9 cellular contexts compared by ENCODE assay signal in the genomic region with DNA sequence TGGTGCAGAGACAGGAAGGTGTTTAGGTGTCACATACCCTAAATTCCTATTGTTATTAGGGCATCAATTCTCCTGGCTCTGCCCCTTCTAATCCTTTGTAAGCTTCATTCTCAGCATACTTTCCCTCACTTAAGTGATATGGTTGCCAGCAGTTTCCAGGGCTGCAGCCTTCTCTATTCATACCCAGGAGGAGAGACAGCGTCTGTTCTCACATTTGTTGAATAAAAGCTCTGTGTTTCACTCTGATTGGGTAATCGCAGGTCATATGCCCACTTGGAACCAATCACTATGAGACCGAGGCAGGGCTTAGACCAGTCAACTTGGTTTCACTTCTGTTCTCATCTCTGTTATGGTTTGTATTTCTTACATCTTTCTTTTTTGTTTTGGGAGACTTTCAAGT.
DNase-seq lines count a peak whose midpoint lies in the region; TF ChIP-seq lines count a peak whose summit lies in the region.
"Had no signal": no experiment of that assay in that cellular context is flagged by ENCODE, and none has a peak within 500 bp of the region (broad histone marks: within the 10 kb centered on the region; RNA-seq: fewer than 3 reads in every experiment).

No MANE protein-coding gene starts in this region.

- intact Hi-C loops in sigmoid colon (cut with DNase I) = no loop called here

- no peaks in the 10 kb centered on the region for H3K36me3 ChIP-seq in H7 (replicated peaks; ENCODE audit: control insufficient read depth, insufficient read depth, low read length)
- H3K36me3 ChIP-seq in sigmoid colon = no peaks in the 10 kb centered on the region

- WGBS in sigmoid colon, 2 donors = 52 to 64% methylated on average over 3 of the region's 3 CpGs

- H3K4me3 ChIP-seq in H7 (ENCODE audit: insufficient read depth, low read depth, low read length) (no peak overlapping the region), sigmoid colon (peak overlapping the region; percentile 18 to 37 (median 33))

- peak overlapping the region in 3 of 4 donors; percentile 20 to 47 (median 29) for H3K27ac ChIP-seq in sigmoid colon
- H3K27ac ChIP-seq: 22Rv1 had no signal

- no peak for TF ChIP-seq EP300 in sigmoid colon (IDR thresholded peaks at IDR 0.05)

- no peak for TF ChIP-seq CTCF in sigmoid colon (IDR thresholded peaks at IDR 0.05)

- H3K9me3 ChIP-seq in sigmoid colon = no peaks in the 10 kb centered on the region

- H3K27me3 ChIP-seq in H7 (ENCODE audit: control insufficient read depth, insufficient read depth, low read length) (no peaks in the 10 kb centered on the region), sigmoid colon (no peaks in the 10 kb centered on the region)

- H3K4me1 ChIP-seq in sigmoid colon = peaks cover 0 to 14% (median 6%) of the 10 kb centered on the region in 4 donors

- DNase-seq in DMS 273 (lab: John Stamatoyannopoulos, UW; ENCODE audit: unreplicated experiment) (peak; percentile 27), DMS 273 treated with DMSO at 0.1 percent for 48 hours (lab: John Stamatoyannopoulos, UW) (no peak), H7 (peak; percentile 62), NAMALWA (ENCODE audit: low spot score) (peak; percentile 92), astrocyte of the hippocampus (ENCODE audit: low read depth, low spot score) (peak; percentile 90), iPS DF 4.7 (ENCODE audit: extremely low read depth, low spot score) (peak; percentile 74), sigmoid colon (peak; percentile 74), OCI-M2 (lab: John Stamatoyannopoulos, UW; ENCODE audit: unreplicated experiment) (no peak)

- TF ChIP-seq POLR2A in sigmoid colon (IDR thresholded peaks at IDR 0.05) = no peak

Comparison
In these comparisons a context has a peak if more than half of its experiments do, and no peak if none do; other contexts are left out.
1. DNase-seq: peak in DMS 273 (single experiment), H7 (single experiment), NAMALWA (single experiment), astrocyte of the hippocampus (single experiment), iPS DF 4.7 (single experiment) and sigmoid colon (single experiment); none in DMS 273 treated with DMSO at 0.1 percent for 48 hours (single experiment) and OCI-M2 (single experiment).